Comparison of ENCODE assay signal across 8 cellular contexts in the genomic region with DNA sequence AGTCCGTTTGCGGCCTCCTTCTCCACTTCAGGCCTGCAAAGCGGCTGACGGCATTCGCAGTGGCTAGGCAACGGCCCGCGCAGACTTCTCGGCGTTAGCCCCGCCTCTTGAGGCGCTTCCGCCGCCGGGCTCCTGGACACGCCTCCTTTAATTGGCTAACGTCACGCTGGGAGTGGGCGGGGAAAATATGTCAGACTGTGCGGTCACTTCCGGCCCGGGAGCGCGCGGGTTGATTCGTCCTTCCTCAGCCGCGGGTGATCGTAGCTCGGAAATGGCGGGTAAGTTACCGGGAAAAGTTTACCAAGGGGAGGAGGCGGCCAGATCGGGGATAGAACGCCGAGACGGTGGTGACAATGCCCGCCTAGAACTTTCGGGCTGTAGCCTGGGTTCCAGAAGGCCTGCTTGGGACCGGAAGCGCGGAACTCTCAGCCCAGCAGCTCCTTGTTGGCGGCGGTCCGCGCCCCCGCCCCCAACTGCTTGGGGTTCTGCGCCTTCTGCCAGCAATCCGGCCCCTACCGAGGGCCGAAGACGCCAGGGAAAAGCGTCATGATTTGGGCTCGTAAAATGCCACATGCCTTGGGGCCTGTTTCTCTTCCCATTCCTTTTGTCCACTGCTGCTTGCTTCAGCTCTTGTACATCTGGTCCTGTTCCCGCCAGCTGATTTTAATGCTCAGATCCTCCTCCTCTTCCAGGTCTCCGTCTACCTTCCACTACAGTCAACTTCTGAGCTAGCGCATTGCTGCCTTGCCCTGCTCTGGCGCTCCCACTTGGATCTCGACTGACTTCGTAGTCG. TPM values are rescaled to one million over a fixed set of nuclear protein-coding genes. Genes with fewer than 3 reads are reported as not detected.
DNase-seq lines count a peak whose midpoint lies in the region; ATAC-seq and TF ChIP-seq lines count a peak whose summit lies in the region.

A gene with protein sequence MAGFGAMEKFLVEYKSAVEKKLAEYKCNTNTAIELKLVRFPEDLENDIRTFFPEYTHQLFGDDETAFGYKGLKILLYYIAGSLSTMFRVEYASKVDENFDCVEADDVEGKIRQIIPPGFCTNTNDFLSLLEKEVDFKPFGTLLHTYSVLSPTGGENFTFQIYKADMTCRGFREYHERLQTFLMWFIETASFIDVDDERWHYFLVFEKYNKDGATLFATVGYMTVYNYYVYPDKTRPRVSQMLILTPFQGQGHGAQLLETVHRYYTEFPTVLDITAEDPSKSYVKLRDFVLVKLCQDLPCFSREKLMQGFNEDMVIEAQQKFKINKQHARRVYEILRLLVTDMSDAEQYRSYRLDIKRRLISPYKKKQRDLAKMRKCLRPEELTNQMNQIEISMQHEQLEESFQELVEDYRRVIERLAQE (plus strand): TSS at position 232 of the 793 bp plus-strand sequence. CDS start 40 bp downstream, at position 272.

- H3K36me3 Mint-ChIP-seq in activated naive CD4-positive, alpha-beta T cell treated with anti-CD3 and anti-CD28 coated beads, Interleukin-2, amount 50 U/mL, for 24 hours = peaks cover 7% of the 10 kb centered on the region

- H3K27me3 ChIP-seq in GM06990 (replicated peaks; ENCODE audit: control insufficient read depth, insufficient read depth, low read length) (no peaks in the 10 kb centered on the region), suprapubic skin (no peaks in the 10 kb centered on the region)

- no peak for TF ChIP-seq EP300 in suprapubic skin (IDR thresholded peaks at IDR 0.05)

- no peaks in the 10 kb centered on the region for H3K36me3 ChIP-seq in GM06990 (ENCODE audit: control insufficient read depth, insufficient read depth, low read length)
- peaks cover 7% of the 10 kb centered on the region for H3K36me3 ChIP-seq in suprapubic skin

- H3K27ac ChIP-seq in suprapubic skin = peak within 1 kb of the TSS; percentile 96

- ATAC-seq in HG02588 (IDR thresholded peaks at IDR 0.05; ENCODE audit: unreplicated experiment) = peak; percentile 96
- ATAC-seq in SK-N-SH treated with all-trans-retinoic acid at 6 μM for 48 hours = peak; percentile 96

- TF ChIP-seq POLR2A in suprapubic skin (IDR thresholded peaks at IDR 0.05) = peak in 1 of 2 donors; percentile 45

- WGBS in suprapubic skin = under 1% methylated on average over 51 of the region's 61 CpGs

- peaks cover 27% of the 10 kb centered on the region for H3K4me1 ChIP-seq in suprapubic skin

- peak; percentile 96 for DNase-seq in GM06990 (ENCODE audit: extremely low read depth, insufficient read length)
- peak; percentile 93 for DNase-seq in NCI-H1092 (lab: John Stamatoyannopoulos, UW)
- peak; percentile 97 for DNase-seq in globus pallidus (ENCODE audit: low spot score)
- DNase-seq in nucleus accumbens (lab: John Stamatoyannopoulos, UW) = peak; percentile 74 to 99 (median 95)
- peak; percentile 99 for DNase-seq in suprapubic skin (ENCODE audit: low spot score in 2 of 2)

- H3K4me3 ChIP-seq in GM06990 (replicated peaks; ENCODE audit: low read depth, low read length) (peak within 1 kb of the TSS; percentile 73), suprapubic skin (peak within 1 kb of the TSS; percentile 86)

- peak within 1 kb of the TSS; percentile 96 for H3K4me3 Mint-ChIP-seq in activated naive CD4-positive, alpha-beta T cell treated with anti-CD3 and anti-CD28 coated beads, Interleukin-2, amount 50 U/mL, for 24 hours

- H3K9me3 Mint-ChIP-seq in activated naive CD4-positive, alpha-beta T cell treated with anti-CD3 and anti-CD28 coated beads, Interleukin-2, amount 50 U/mL, for 24 hours = no peaks in the 10 kb centered on the region

- TF ChIP-seq CTCF in GM06990 (IDR thresholded peaks at IDR 0.05; ENCODE audit: insufficient read depth, low read length, poor library complexity, severe bottlenecking) (no peak), suprapubic skin (IDR thresholded peaks at IDR 0.05) (no peak)

- no peaks in the 10 kb centered on the region for H3K9me3 ChIP-seq in suprapubic skin

- H3K27me3 Mint-ChIP-seq in activated naive CD4-positive, alpha-beta T cell treated with anti-CD3 and anti-CD28 coated beads, Interleukin-2, amount 50 U/mL, for 24 hours = no peaks in the 10 kb centered on the region

- peaks cover 43% of the 10 kb centered on the region for H3K4me1 Mint-ChIP-seq in activated naive CD4-positive, alpha-beta T cell treated with anti-CD3 and anti-CD28 coated beads, Interleukin-2, amount 50 U/mL, for 24 hours

- peak within 1 kb of the TSS; percentile 99 for H3K27ac Mint-ChIP-seq in activated naive CD4-positive, alpha-beta T cell treated with anti-CD3 and anti-CD28 coated beads, Interleukin-2, amount 50 U/mL, for 24 hours

TF ChIP-seq in SK-N-SH treated with all-trans-retinoic acid at 6 μM for 48 hours, 23 proteins besides CTCF, POLR2A, EP300 and RAD21 (continues in another document):
- TF ChIP-seq ARNTL (CRISPR knock-in tag; IDR thresholded peaks at IDR 0.05; ENCODE audit: borderline replicate concordance, low read depth) = no peak
- TF ChIP-seq, protein P1, sequence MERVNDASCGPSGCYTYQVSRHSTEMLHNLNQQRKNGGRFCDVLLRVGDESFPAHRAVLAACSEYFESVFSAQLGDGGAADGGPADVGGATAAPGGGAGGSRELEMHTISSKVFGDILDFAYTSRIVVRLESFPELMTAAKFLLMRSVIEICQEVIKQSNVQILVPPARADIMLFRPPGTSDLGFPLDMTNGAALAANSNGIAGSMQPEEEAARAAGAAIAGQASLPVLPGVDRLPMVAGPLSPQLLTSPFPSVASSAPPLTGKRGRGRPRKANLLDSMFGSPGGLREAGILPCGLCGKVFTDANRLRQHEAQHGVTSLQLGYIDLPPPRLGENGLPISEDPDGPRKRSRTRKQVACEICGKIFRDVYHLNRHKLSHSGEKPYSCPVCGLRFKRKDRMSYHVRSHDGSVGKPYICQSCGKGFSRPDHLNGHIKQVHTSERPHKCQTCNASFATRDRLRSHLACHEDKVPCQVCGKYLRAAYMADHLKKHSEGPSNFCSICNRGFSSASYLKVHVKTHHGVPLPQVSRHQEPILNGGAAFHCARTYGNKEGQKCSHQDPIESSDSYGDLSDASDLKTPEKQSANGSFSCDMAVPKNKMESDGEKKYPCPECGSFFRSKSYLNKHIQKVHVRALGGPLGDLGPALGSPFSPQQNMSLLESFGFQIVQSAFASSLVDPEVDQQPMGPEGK (CRISPR knock-in tag; IDR thresholded peaks at IDR 0.05; ENCODE audit: borderline replicate concordance) = no peak
- TF ChIP-seq, protein P2, sequence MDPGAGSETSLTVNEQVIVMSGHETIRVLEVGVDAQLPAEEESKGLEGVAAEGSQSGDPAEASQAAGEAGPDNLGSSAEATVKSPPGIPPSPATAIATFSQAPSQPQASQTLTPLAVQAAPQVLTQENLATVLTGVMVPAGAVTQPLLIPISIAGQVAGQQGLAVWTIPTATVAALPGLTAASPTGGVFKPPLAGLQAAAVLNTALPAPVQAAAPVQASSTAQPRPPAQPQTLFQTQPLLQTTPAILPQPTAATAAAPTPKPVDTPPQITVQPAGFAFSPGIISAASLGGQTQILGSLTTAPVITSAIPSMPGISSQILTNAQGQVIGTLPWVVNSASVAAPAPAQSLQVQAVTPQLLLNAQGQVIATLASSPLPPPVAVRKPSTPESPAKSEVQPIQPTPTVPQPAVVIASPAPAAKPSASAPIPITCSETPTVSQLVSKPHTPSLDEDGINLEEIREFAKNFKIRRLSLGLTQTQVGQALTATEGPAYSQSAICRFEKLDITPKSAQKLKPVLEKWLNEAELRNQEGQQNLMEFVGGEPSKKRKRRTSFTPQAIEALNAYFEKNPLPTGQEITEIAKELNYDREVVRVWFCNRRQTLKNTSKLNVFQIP (CRISPR knock-in tag; IDR thresholded peaks at IDR 0.05; ENCODE audit: borderline replicate concordance, low read depth) = no peak
- TF ChIP-seq ZNF8 (CRISPR knock-in tag; IDR thresholded peaks at IDR 0.05) = no peak
- TF ChIP-seq, protein P3, sequence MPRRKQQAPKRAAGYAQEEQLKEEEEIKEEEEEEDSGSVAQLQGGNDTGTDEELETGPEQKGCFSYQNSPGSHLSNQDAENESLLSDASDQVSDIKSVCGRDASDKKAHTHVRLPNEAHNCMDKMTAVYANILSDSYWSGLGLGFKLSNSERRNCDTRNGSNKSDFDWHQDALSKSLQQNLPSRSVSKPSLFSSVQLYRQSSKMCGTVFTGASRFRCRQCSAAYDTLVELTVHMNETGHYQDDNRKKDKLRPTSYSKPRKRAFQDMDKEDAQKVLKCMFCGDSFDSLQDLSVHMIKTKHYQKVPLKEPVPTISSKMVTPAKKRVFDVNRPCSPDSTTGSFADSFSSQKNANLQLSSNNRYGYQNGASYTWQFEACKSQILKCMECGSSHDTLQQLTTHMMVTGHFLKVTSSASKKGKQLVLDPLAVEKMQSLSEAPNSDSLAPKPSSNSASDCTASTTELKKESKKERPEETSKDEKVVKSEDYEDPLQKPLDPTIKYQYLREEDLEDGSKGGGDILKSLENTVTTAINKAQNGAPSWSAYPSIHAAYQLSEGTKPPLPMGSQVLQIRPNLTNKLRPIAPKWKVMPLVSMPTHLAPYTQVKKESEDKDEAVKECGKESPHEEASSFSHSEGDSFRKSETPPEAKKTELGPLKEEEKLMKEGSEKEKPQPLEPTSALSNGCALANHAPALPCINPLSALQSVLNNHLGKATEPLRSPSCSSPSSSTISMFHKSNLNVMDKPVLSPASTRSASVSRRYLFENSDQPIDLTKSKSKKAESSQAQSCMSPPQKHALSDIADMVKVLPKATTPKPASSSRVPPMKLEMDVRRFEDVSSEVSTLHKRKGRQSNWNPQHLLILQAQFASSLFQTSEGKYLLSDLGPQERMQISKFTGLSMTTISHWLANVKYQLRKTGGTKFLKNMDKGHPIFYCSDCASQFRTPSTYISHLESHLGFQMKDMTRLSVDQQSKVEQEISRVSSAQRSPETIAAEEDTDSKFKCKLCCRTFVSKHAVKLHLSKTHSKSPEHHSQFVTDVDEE (CRISPR knock-in tag; IDR thresholded peaks at IDR 0.05) = no peak
- no peak for TF ChIP-seq ZNF565 (CRISPR knock-in tag; conservative IDR thresholded peaks at IDR 0.05; ENCODE audit: low read depth)
- no peak for TF ChIP-seq GLIS3 (CRISPR knock-in tag; IDR thresholded peaks at IDR 0.05)
- TF ChIP-seq, protein P4, sequence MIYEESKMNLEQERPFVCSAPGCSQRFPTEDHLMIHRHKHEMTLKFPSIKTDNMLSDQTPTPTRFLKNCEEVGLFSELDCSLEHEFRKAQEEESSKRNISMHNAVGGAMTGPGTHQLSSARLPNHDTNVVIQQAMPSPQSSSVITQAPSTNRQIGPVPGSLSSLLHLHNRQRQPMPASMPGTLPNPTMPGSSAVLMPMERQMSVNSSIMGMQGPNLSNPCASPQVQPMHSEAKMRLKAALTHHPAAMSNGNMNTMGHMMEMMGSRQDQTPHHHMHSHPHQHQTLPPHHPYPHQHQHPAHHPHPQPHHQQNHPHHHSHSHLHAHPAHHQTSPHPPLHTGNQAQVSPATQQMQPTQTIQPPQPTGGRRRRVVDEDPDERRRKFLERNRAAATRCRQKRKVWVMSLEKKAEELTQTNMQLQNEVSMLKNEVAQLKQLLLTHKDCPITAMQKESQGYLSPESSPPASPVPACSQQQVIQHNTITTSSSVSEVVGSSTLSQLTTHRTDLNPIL (CRISPR knock-in tag; IDR thresholded peaks at IDR 0.05; ENCODE audit: low read depth) = no peak
- TF ChIP-seq TOX (CRISPR knock-in tag; IDR thresholded peaks at IDR 0.05; ENCODE audit: borderline replicate concordance) = no peak
- no peak for TF ChIP-seq RARB (CRISPR knock-in tag; IDR thresholded peaks at IDR 0.05)
- TF ChIP-seq ISL1 (CRISPR knock-in tag; IDR thresholded peaks at IDR 0.05) = no peak
- TF ChIP-seq SNAI2 (CRISPR knock-in tag; IDR thresholded peaks at IDR 0.05) = no peak

RNA-seq across cellular contexts. Expression of the gene that starts here (rescaled TPM):
- total RNA-seq in suprapubic skin = 10 to 100 TPM; 22.0 to 24.6 (median 23.7) TPM

Comparison
In these comparisons a context has a peak if more than half of its experiments do, and no peak if none do; other contexts are left out.
1. Peak in every context shown above with its lines: DNase-seq, ATAC-seq, H3K4me3 ChIP-seq and H3K27ac ChIP-seq.